ENCODE assay signal across 8 cellular contexts in the genomic region with DNA sequence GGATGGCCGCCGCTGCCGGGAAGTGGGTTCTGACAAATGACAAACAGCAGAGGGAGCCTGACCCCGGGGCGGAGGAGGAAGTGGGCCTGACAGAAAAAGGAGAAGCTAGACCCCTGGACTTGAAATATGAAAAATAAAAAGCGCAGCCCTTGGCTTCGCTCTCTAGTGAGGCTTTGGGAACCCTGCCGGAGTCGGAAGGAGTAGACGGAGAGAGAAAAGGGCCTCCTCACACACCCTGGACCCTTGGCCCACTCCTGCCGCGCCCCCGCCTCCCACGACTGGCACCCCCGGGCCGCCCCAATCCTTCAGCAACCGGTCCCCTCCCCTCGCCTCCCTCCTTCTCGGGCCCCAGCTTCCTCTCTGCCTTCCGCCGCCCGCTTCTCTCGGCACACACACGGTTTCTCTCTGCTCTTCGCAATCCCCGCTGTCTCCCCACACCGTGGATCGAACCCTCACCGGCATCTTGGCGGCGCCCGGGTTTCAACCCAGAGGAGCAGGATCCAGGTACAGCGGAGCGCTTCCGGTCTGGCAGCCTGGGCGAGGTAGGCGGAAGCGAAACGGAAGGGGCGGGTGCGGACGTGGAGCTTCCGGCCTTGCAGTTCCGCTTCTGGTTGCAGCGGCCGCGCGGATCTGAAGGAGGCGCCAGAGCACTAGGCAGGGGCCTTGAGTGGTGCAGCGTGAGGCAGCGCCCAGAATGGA. TPM values are rescaled to one million over a fixed set of nuclear protein-coding genes. Genes with fewer than 3 reads are reported as not detected.
DNase-seq lines count a peak whose midpoint lies in the region; ATAC-seq and TF ChIP-seq lines count a peak whose summit lies in the region.

A gene (minus strand): TSS at position 539 of the 699 bp plus-strand sequence. CDS start 77 bp downstream, at position 462.

- DNase-seq in GM10266 (ENCODE audit: extremely low spot score) (peak; percentile 85), NCI-H1048 (lab: John Stamatoyannopoulos, UW) (peak; percentile 88), SK-N-SH (peak; percentile 93), globus pallidus (ENCODE audit: low spot score) (peak; percentile 93), occipital lobe (lab: John Stamatoyannopoulos, UW) (peak; percentile 83)

- no peaks in the 10 kb centered on the region for H3K9me3 ChIP-seq in SK-N-SH

- no peaks in the 10 kb centered on the region for H3K27me3 ChIP-seq in SK-N-SH (ENCODE audit: insufficient read depth)

- no peaks in the 10 kb centered on the region for H3K9me2 ChIP-seq in SK-N-SH

- H3K36me3 ChIP-seq in SK-N-SH (replicated peaks in 1 of 2; ENCODE audit: control insufficient read depth in 1 of 2, insufficient read depth in 2 of 2, low read length in 1 of 2), result peaks cover 18 to 40% of the 10 kb centered on the region in 2 experiments

- ATAC-seq in HG02588 (IDR thresholded peaks at IDR 0.05; ENCODE audit: unreplicated experiment), result peak; percentile 94

- H3K79me2 ChIP-seq in SK-N-SH (ENCODE audit: insufficient read depth), result peaks cover 54% of the 10 kb centered on the region

- peak within 1 kb of the TSS; percentile 93 for H2AFZ ChIP-seq in SK-N-SH (ENCODE audit: low read depth)

- CTCF ChIA-PET in SK-N-SH (lab: Yijun Ruan, JAX), result interaction anchor here (0.6 to 7.1 kb wide), 45 partner anchors 9 to 585 kb away, joined by 3 to 101 read pairs (median 4); a partner anchor contains a TSS

- POLR2A ChIA-PET in SK-N-SH (lab: Yijun Ruan, JAX), result interaction anchor here (0.6 to 4.4 kb wide), 12 partner anchors 8 to 1737 kb away, joined by 3 to 26 read pairs (median 4); a partner anchor contains a TSS

- no peaks in the 10 kb centered on the region; a peak in 1 of 4 replicates for H3K4me1 ChIP-seq in SK-N-SH (ENCODE audit: control insufficient read depth in 1 of 2, insufficient read depth in 2 of 2, low read depth in 1 of 2, low read length in 1 of 2)

- peak within 1 kb of the TSS; percentile 90 to 93 for H3K27ac ChIP-seq in SK-N-SH (ENCODE audit: low read depth in 2 of 2, low read length in 1 of 2)
- peak within 1 kb of the TSS; percentile 86 for H3K27ac ChIP-seq in temporal lobe (ENCODE audit: low read depth, low read length)

- peak within 1 kb of the TSS; percentile 100 for H3K27ac Mint-ChIP-seq in activated naive CD4-positive, alpha-beta T cell treated with anti-CD3 and anti-CD28 coated beads, Interleukin-2, amount 50 U/mL, for 24 hours

- peak within 1 kb of the TSS; percentile 82 for H3K4me2 ChIP-seq in SK-N-SH

- H3K4me3 ChIP-seq in SK-N-SH (ENCODE audit: low read depth in 2 of 2, low read length in 1 of 2), result peak within 1 kb of the TSS; percentile 71 to 87

- no peaks in the 10 kb centered on the region for H3K9me3 Mint-ChIP-seq in activated naive CD4-positive, alpha-beta T cell treated with anti-CD3 and anti-CD28 coated beads, Interleukin-2, amount 50 U/mL, for 24 hours

- peak within 1 kb of the TSS; percentile 99 for H3K4me3 Mint-ChIP-seq in activated naive CD4-positive, alpha-beta T cell treated with anti-CD3 and anti-CD28 coated beads, Interleukin-2, amount 50 U/mL, for 24 hours

- H3F3A ChIP-seq in SK-N-SH (replicated peaks; ENCODE audit: insufficient read depth), result peaks cover 19% of the 10 kb centered on the region

- H3K36me3 Mint-ChIP-seq in activated naive CD4-positive, alpha-beta T cell treated with anti-CD3 and anti-CD28 coated beads, Interleukin-2, amount 50 U/mL, for 24 hours, result peaks cover 20% of the 10 kb centered on the region

- TF ChIP-seq RAD21 in SK-N-SH (IDR thresholded peaks at IDR 0.05; ENCODE audit: low read length), result peak; percentile 85

- H3K4me1 Mint-ChIP-seq in activated naive CD4-positive, alpha-beta T cell treated with anti-CD3 and anti-CD28 coated beads, Interleukin-2, amount 50 U/mL, for 24 hours, result peaks cover 44% of the 10 kb centered on the region

- H4K20me1 ChIP-seq in SK-N-SH (ENCODE audit: insufficient read depth), result peaks cover 25% of the 10 kb centered on the region; the same call in 1 of the 2 replicates

- no peak for TF ChIP-seq EP300 in SK-N-SH (IDR thresholded peaks at IDR 0.05; ENCODE audit: borderline replicate concordance in 1 of 2, low read depth in 1 of 2, low read length in 1 of 2)

- no peaks in the 10 kb centered on the region for H3K27me3 Mint-ChIP-seq in activated naive CD4-positive, alpha-beta T cell treated with anti-CD3 and anti-CD28 coated beads, Interleukin-2, amount 50 U/mL, for 24 hours

- peak; percentile 95 for TF ChIP-seq CTCF in GM10266 (IDR thresholded peaks at IDR 0.05; ENCODE audit: control insufficient read depth, insufficient read depth, low read depth, missing control alignments)
- peak; percentile 85 for TF ChIP-seq CTCF in SK-N-SH (IDR thresholded peaks at IDR 0.05)

- H3K9ac ChIP-seq in SK-N-SH, result peak within 1 kb of the TSS; percentile 91

- WGBS in SK-N-SH (ENCODE audit: low lambda C conversion rate), result under 1% methylated on average over 45 of the region's 51 CpGs

TF ChIP-seq in SK-N-SH, 30 proteins besides CTCF, POLR2A, EP300 and RAD21 (continues in another document):
- TF ChIP-seq ELF1 (IDR thresholded peaks at IDR 0.05) (peak; percentile 98), RXRA (IDR thresholded peaks at IDR 0.05; ENCODE audit: borderline replicate concordance, low read depth) (no peak), MEF2A (IDR thresholded peaks at IDR 0.05; ENCODE audit: borderline replicate concordance, low read depth) (no peak), GABPA (IDR thresholded peaks at IDR 0.05; ENCODE audit: low read depth) (peak; percentile 96), SMC3 (IDR thresholded peaks at IDR 0.05; ENCODE audit: low read depth, low read length) (peak; percentile 47), TCF12 (IDR thresholded peaks at IDR 0.05) (peak; percentile 27), FOXJ3 (CRISPR knock-in tag; IDR thresholded peaks at IDR 0.05) (0 out of 2 replicates have a peak, but pooled peaks have one; percentile 27), GATA2 (CRISPR knock-in tag; IDR thresholded peaks at IDR 0.05) (no peak), TEAD4 (IDR thresholded peaks at IDR 0.05; ENCODE audit: borderline replicate concordance, insufficient read depth) (0 out of 2 replicates have a peak, but pooled peaks have one; percentile 18), JUND (IDR thresholded peaks at IDR 0.05) (no peak), TAF1 (IDR thresholded peaks at IDR 0.05; ENCODE audit: borderline replicate concordance, low read depth, low read length) (peak; percentile 80), POLR2AphosphoS5 (IDR thresholded peaks at IDR 0.05; ENCODE audit: low read depth, low read length) (peak; percentile 89), RCOR1 (IDR thresholded peaks at IDR 0.05; ENCODE audit: low read length) (no peak; the same call in none of the 2 replicates), SIN3A (IDR thresholded peaks at IDR 0.05; ENCODE audit: borderline replicate concordance, low read depth, low read length) (peak; percentile 69; the same call in 1 of the 2 replicates), CHD2 (IDR thresholded peaks at IDR 0.05; ENCODE audit: low read length, partially characterized antibody) (peak; percentile 72), MXI1 (IDR thresholded peaks at IDR 0.05; ENCODE audit: low read depth, low read length) (no peak; the same call in none of the 2 replicates), NRF1 (IDR thresholded peaks at IDR 0.05; ENCODE audit: low read depth, low read length) (no peak)
- TF ChIP-seq, protein P1, sequence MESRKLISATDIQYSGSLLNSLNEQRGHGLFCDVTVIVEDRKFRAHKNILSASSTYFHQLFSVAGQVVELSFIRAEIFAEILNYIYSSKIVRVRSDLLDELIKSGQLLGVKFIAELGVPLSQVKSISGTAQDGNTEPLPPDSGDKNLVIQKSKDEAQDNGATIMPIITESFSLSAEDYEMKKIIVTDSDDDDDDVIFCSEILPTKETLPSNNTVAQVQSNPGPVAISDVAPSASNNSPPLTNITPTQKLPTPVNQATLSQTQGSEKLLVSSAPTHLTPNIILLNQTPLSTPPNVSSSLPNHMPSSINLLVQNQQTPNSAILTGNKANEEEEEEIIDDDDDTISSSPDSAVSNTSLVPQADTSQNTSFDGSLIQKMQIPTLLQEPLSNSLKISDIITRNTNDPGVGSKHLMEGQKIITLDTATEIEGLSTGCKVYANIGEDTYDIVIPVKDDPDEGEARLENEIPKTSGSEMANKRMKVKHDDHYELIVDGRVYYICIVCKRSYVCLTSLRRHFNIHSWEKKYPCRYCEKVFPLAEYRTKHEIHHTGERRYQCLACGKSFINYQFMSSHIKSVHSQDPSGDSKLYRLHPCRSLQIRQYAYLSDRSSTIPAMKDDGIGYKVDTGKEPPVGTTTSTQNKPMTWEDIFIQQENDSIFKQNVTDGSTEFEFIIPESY (IDR thresholded peaks at IDR 0.05; ENCODE audit: borderline replicate concordance, low read depth), result 0 out of 2 replicates have a peak, but pooled peaks have one; percentile 35
- TF ChIP-seq, protein P2, sequence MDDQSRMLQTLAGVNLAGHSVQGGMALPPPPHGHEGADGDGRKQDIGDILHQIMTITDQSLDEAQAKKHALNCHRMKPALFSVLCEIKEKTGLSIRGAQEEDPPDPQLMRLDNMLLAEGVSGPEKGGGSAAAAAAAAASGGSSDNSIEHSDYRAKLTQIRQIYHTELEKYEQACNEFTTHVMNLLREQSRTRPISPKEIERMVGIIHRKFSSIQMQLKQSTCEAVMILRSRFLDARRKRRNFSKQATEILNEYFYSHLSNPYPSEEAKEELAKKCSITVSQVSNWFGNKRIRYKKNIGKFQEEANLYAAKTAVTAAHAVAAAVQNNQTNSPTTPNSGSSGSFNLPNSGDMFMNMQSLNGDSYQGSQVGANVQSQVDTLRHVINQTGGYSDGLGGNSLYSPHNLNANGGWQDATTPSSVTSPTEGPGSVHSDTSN (IDR thresholded peaks at IDR 0.05), result peak; percentile 24
- TF ChIP-seq, protein P3, sequence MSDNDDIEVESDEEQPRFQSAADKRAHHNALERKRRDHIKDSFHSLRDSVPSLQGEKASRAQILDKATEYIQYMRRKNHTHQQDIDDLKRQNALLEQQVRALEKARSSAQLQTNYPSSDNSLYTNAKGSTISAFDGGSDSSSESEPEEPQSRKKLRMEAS (IDR thresholded peaks at IDR 0.05; ENCODE audit: low read depth), result peak; percentile 88
- TF ChIP-seq, protein P4, sequence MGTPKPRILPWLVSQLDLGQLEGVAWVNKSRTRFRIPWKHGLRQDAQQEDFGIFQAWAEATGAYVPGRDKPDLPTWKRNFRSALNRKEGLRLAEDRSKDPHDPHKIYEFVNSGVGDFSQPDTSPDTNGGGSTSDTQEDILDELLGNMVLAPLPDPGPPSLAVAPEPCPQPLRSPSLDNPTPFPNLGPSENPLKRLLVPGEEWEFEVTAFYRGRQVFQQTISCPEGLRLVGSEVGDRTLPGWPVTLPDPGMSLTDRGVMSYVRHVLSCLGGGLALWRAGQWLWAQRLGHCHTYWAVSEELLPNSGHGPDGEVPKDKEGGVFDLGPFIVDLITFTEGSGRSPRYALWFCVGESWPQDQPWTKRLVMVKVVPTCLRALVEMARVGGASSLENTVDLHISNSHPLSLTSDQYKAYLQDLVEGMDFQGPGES (IDR thresholded peaks at IDR 0.05; ENCODE audit: low read depth, low read length), result no peak

RNA-seq across cellular contexts. Expression of the gene that starts here (rescaled TPM):
- polyA plus RNA-seq in SK-N-SH (2012; rRNA removed), result 50.5 and 74.7 TPM in 2 replicates
- polyA plus RNA-seq in SK-N-SH (2012; cell fraction: cytosol; rRNA removed), result 113 and 122 TPM in 2 replicates
- 22.2 and 30.2 TPM in 2 replicates for polyA plus RNA-seq in SK-N-SH (2012; cell fraction: nucleus; rRNA removed)
- total RNA-seq in occipital lobe (140 TPM), temporal lobe (89.2 TPM)

Comparison
In these comparisons a context has a peak if more than half of its experiments do, and no peak if none do; other contexts are left out.
1. Peak in every context shown above with its lines: DNase-seq, ATAC-seq, H3K4me3 ChIP-seq and H3K27ac ChIP-seq.